Comparison of ENCODE assay signal across 8 cellular contexts in genomic region chr11:32374261-32374711, GRCh38.
DNase-seq lines count a peak whose midpoint lies in the region; ATAC-seq and TF ChIP-seq lines count a peak whose summit lies in the region.

No MANE protein-coding gene starts in this region.

- no peaks in the 10 kb centered on the region for H3F3A ChIP-seq in SU-DHL-6 (ENCODE audit: insufficient read depth)

- H3K27me3 ChIP-seq in A673 (replicated peaks; ENCODE audit: insufficient read depth, low read depth, low read length, poor library complexity), result no peaks in the 10 kb centered on the region
- H3K27me3 ChIP-seq in SU-DHL-6 (ENCODE audit: low read length), result no peaks in the 10 kb centered on the region
- no peaks in the 10 kb centered on the region for H3K27me3 ChIP-seq in foreskin keratinocyte

- no peaks in the 10 kb centered on the region for H3K4me1 ChIP-seq in A673 (ENCODE audit: insufficient read depth, low read length, poor library complexity, severe bottlenecking)
- no peaks in the 10 kb centered on the region for H3K4me1 ChIP-seq in foreskin keratinocyte

- ATAC-seq in foreskin keratinocyte, result no peak
- no peak for ATAC-seq in GM21515 (IDR thresholded peaks at IDR 0.05; ENCODE audit: unreplicated experiment)
- ATAC-seq in GM21381 (IDR thresholded peaks at IDR 0.05; ENCODE audit: unreplicated experiment), result no peak

- no peak overlapping the region for H3K27ac Mint-ChIP-seq in type B pancreatic cell

- DNase-seq in A673 (ENCODE audit: low spot score) (peak; percentile 98), GM03348 (ENCODE audit: low spot score) (peak; percentile 44), HuH-7 (ENCODE audit: low spot score) (peak; percentile 32), foreskin keratinocyte (peak in 1 of 2 donors; percentile 5), type B pancreatic cell (ENCODE audit: extremely low spot score, unreplicated experiment) (no peak)

- H3K79me2 ChIP-seq in SU-DHL-6 (ENCODE audit: insufficient read depth, low read length), result no peaks in the 10 kb centered on the region

- TF ChIP-seq CTCF in A673 (conservative IDR thresholded peaks at IDR 0.05; ENCODE audit: low read depth, low read length) (peak; percentile 100; the same call in 1 of the 2 replicates), SU-DHL-6 (IDR thresholded peaks at IDR 0.05; ENCODE audit: insufficient read depth, low read length, poor library complexity, severe bottlenecking) (peak; percentile 26), foreskin keratinocyte (conservative IDR thresholded peaks at IDR 0.05) (peak; percentile 54), type B pancreatic cell (conservative IDR thresholded peaks at IDR 0.05) (peak; percentile 68)

- H3K4me3 ChIP-seq in A673 (ENCODE audit: low read depth, low read length, poor library complexity, severe bottlenecking) (no peak overlapping the region), SU-DHL-6 (ENCODE audit: insufficient read depth, low read length, poor library complexity, severe bottlenecking) (no peak overlapping the region)

- H3K27ac ChIP-seq in A673 (ENCODE audit: low read depth, low read length, poor library complexity, severe bottlenecking), result no peak overlapping the region
- no peak overlapping the region for H3K27ac ChIP-seq in SU-DHL-6 (ENCODE audit: low read depth, low read length)
- no peak overlapping the region for H3K27ac ChIP-seq in foreskin keratinocyte

- intact Hi-C loops in A673 (cut with micrococcal nuclease; ENCODE audit: unreplicated experiment), result loop anchor here (1.0 to 2.0 kb wide), 2 partner anchors 51 to 419 kb away; no protein-coding TSS in a partner anchor

- peak overlapping the region; percentile 68 for H2AFZ ChIP-seq in SU-DHL-6 (ENCODE audit: low read depth, low read length, severe bottlenecking)

- peaks cover 10% of the 10 kb centered on the region for H3K27me3 Mint-ChIP-seq in type B pancreatic cell

- H4K20me1 ChIP-seq in SU-DHL-6 (ENCODE audit: low read depth, low read length), result no peaks in the 10 kb centered on the region

- no peak overlapping the region for H3K9ac ChIP-seq in SU-DHL-6 (ENCODE audit: low read length)

- H3K36me3 ChIP-seq in A673 (ENCODE audit: insufficient read depth, low read length, poor library complexity, severe bottlenecking) (no peaks in the 10 kb centered on the region), SU-DHL-6 (ENCODE audit: low read length) (no peaks in the 10 kb centered on the region)

- H3K4me3 Mint-ChIP-seq in type B pancreatic cell, result no peak overlapping the region

- no TSS peak for BruUV-seq in A673 (replicated peaks; lab: Mats Ljungman, UMichigan)

- H3K9me2 ChIP-seq in SU-DHL-6 (replicated peaks; ENCODE audit: insufficient read depth, low read length), result no peaks in the 10 kb centered on the region

- no peaks in the 10 kb centered on the region for H3K36me3 Mint-ChIP-seq in type B pancreatic cell

- CTCF ChIA-PET in A673 (lab: Charles Lee), result interaction anchor here (0.6 to 1.6 kb wide), 12 partner anchors 10 to 259 kb away, joined by 3 to 16 read pairs (median 3); no protein-coding TSS in a partner anchor

- H3K4me2 ChIP-seq in SU-DHL-6 (ENCODE audit: low read depth, low read length, poor library complexity, severe bottlenecking), result no peak overlapping the region

- no peaks in the 10 kb centered on the region for H3K4me1 Mint-ChIP-seq in type B pancreatic cell (ENCODE audit: unreplicated experiment)

- H3K9me3 Mint-ChIP-seq in type B pancreatic cell, result peaks cover 7% of the 10 kb centered on the region

- POLR2A ChIA-PET in A673 (lab: Charles Lee; ENCODE audit: low non-redundant PET), result no interaction called here

- peaks cover 2% of the 10 kb centered on the region for H3K9me3 ChIP-seq in A673 (ENCODE audit: low read depth, low read length, poor library complexity, severe bottlenecking)
- no peaks in the 10 kb centered on the region for H3K9me3 ChIP-seq in SU-DHL-6 (ENCODE audit: insufficient read depth, low read length)

Comparison
In these comparisons a context has a peak if more than half of its experiments do, and no peak if none do; other contexts are left out.
1. CTCF ChIP-seq: peak in every context shown above with its lines; median percentile 100 in A673; 68 in type B pancreatic cell; 54 in foreskin keratinocyte; 26 in SU-DHL-6.